Comparison of ENCODE assay signal across 28 cellular contexts in genomic region chr11:85750646-85751045, GRCh38.
DNase-seq lines count a peak whose midpoint lies in the region; ATAC-seq, FAIRE-seq and TF ChIP-seq lines count a peak whose summit lies in the region.
"Had no signal": no experiment of that assay in that cellular context is flagged by ENCODE, and none has a peak within 500 bp of the region (broad histone marks: within the 10 kb centered on the region; RNA-seq: fewer than 3 reads in every experiment).

No MANE protein-coding gene starts in this region.

- POLR2A ChIA-PET in activated CD4-positive, alpha-beta T cell treated with anti-CD3 and anti-CD28 coated beads for 36 hours (lab: Charles Lee) = no interaction called here
- POLR2A ChIA-PET in CD8-positive, alpha-beta T cell (lab: Charles Lee) = interaction anchor here (1.0 kb wide), 2 partner anchors 83 to 104 kb away, joined by 3 to 4 read pairs; partner anchors contain the start of gene CCDC83
- POLR2A ChIA-PET in naive thymus-derived CD8-positive, alpha-beta T cell (lab: Charles Lee) = interaction anchor here (1.0 to 1.6 kb wide), 3 partner anchors 60 to 85 kb away, joined by 3 to 6 read pairs (median 3); partner anchors contain the start of genes CREBZF and SYTL2

- H3K4me1 ChIP-seq in CD8-positive, alpha-beta T cell (ENCODE audit: insufficient read depth, low read length) = peaks cover 71% of the 10 kb centered on the region
- H3K4me1 ChIP-seq in kidney (ENCODE audit: control insufficient read depth in 1 of 2, insufficient read depth in 1 of 2, low read depth in 1 of 2, low read length in 2 of 2) = no peaks in the 10 kb centered on the region
- H3K4me1 ChIP-seq: SJSA1 had no signal

- TF ChIP-seq CTCF in CD8-positive, alpha-beta T cell (IDR thresholded peaks at IDR 0.05) = no peak
- no peak for TF ChIP-seq CTCF in kidney (IDR thresholded peaks at IDR 0.05; ENCODE audit: borderline replicate concordance, extremely low read depth, insufficient read depth)

- no peaks in the 10 kb centered on the region for H3K9me3 ChIP-seq in CD8-positive, alpha-beta T cell (ENCODE audit: low read length)
- no peaks in the 10 kb centered on the region for H3K9me3 ChIP-seq in kidney (ENCODE audit: control insufficient read depth in 1 of 2, low read length in 2 of 2)
- H3K9me3 ChIP-seq: SJSA1, upper lobe of left lung had no signal

- no peak for FAIRE-seq in kidney (lab: Jason Lieb, UNC)
- FAIRE-seq: bronchial epithelial cell, endothelial cell of umbilical vein, GM18507, RCC 7860 had no signal

- peaks cover 7% of the 10 kb centered on the region for H3K36me3 Mint-ChIP-seq in activated CD4-positive, alpha-beta T cell treated with anti-CD3 and anti-CD28 coated beads for 36 hours (ENCODE audit: low read depth)
- H3K36me3 Mint-ChIP-seq in CD8-positive, alpha-beta T cell = peaks cover 8% of the 10 kb centered on the region
- peaks cover 9% of the 10 kb centered on the region for H3K36me3 Mint-ChIP-seq in activated T-helper 17 cell treated with anti-CD3 and anti-CD28 coated beads, Interleukin-2, amount 50 U/mL, for 72 hours (ENCODE audit: low read depth)
- peaks cover 0 to 11% (median 7%) of the 10 kb centered on the region in 3 donors for H3K36me3 Mint-ChIP-seq in naive thymus-derived CD8-positive, alpha-beta T cell
- H3K36me3 Mint-ChIP-seq: neural progenitor cell, WTC11 had no signal

- ATAC-seq in activated CD4-positive, alpha-beta T cell treated with anti-CD3 and anti-CD28 coated beads for 36 hours = no peak
- ATAC-seq in CD8-positive, alpha-beta T cell = peak; percentile 6
- ATAC-seq in activated T-helper 17 cell treated with anti-CD3 and anti-CD28 coated beads, Interleukin-2, amount 50 U/mL, for 72 hours (replicated peaks) = peak; percentile 23
- ATAC-seq in naive thymus-derived CD8-positive, alpha-beta T cell = no peak
- ATAC-seq in GM21717 (IDR thresholded peaks at IDR 0.05; ENCODE audit: unreplicated experiment) = no peak
- ATAC-seq: HCT116, left lobe of liver, WTC11 had no signal

- intact Hi-C loops in activated CD4-positive, alpha-beta T cell treated with anti-CD3 and anti-CD28 coated beads for 36 hours (cut with DNase I, micrococcal nuclease) = loop anchor here (5.0 to 10.0 kb wide), 4 partner anchors 48 to 1057 kb away; no protein-coding TSS in a partner anchor
- intact Hi-C loops in CD8-positive, alpha-beta T cell (cut with DNase I, micrococcal nuclease) = loop anchor here (1.0 to 10.0 kb wide), 4 partner anchors 9 to 1284 kb away; partner anchors contain the start of genes PICALM (in 2 of the 2) and TMEM135 (in 1 of the 2)
- intact Hi-C loops in kidney (cut with DNase I) = no loop called here

- peaks cover 82% of the 10 kb centered on the region for H3K4me1 Mint-ChIP-seq in activated CD4-positive, alpha-beta T cell treated with anti-CD3 and anti-CD28 coated beads for 36 hours
- peaks cover 86% of the 10 kb centered on the region for H3K4me1 Mint-ChIP-seq in CD8-positive, alpha-beta T cell (ENCODE audit: low read depth)
- peaks cover 69% of the 10 kb centered on the region for H3K4me1 Mint-ChIP-seq in activated T-helper 17 cell treated with anti-CD3 and anti-CD28 coated beads, Interleukin-2, amount 50 U/mL, for 72 hours
- H3K4me1 Mint-ChIP-seq in naive thymus-derived CD8-positive, alpha-beta T cell = peaks cover 54 to 87% (median 85%) of the 10 kb centered on the region in 4 donors
- H3K4me1 Mint-ChIP-seq: neural progenitor cell had no signal

- no peak overlapping the region for H3K27ac ChIP-seq in CD8-positive, alpha-beta T cell (ENCODE audit: low read depth, low read length)
- H3K27ac ChIP-seq in kidney (ENCODE audit: low read depth in 2 of 2, low read length in 2 of 2) = no peak overlapping the region
- H3K27ac ChIP-seq: neural progenitor cell, SJSA1 had no signal

- H3K4me3 Mint-ChIP-seq in activated CD4-positive, alpha-beta T cell treated with anti-CD3 and anti-CD28 coated beads for 36 hours = no peak overlapping the region
- peak overlapping the region; percentile 53 for H3K4me3 Mint-ChIP-seq in CD8-positive, alpha-beta T cell
- H3K4me3 Mint-ChIP-seq in activated T-helper 17 cell treated with anti-CD3 and anti-CD28 coated beads, Interleukin-2, amount 50 U/mL, for 72 hours = peak overlapping the region; percentile 85
- H3K4me3 Mint-ChIP-seq in naive thymus-derived CD8-positive, alpha-beta T cell = peak overlapping the region in 9 of 10 donors; percentile 46 to 93 (median 81)
- H3K4me3 Mint-ChIP-seq: dendritic cell treated with granulocyte-macrophage colony-stimulating factor and Interleukin-4, amounts not matched to agents 40 ng/mL and 50 ng/mL, for 4 days; neural progenitor cell; WTC11 had no signal

- DNase-seq in activated CD4-positive, alpha-beta T cell treated with anti-CD3 and anti-CD28 coated beads for 36 hours = peak; percentile 17
- DNase-seq in activated CD4-positive, alpha-beta T cell treated with anti-CD3 and anti-CD28 coated beads, Interleukin-2, amount 50 U/mL, for 1 hour = no peak
- peak in 2 of 7 experiments; percentile 23 to 34 for DNase-seq in CD8-positive, alpha-beta T cell
- peak in 2 of 10 donors; percentile 25 to 38 for DNase-seq in naive thymus-derived CD8-positive, alpha-beta T cell
- DNase-seq in kidney = no peak
- no peak for DNase-seq in DMS153 (lab: John Stamatoyannopoulos, UW)
- DNase-seq: 8988T; head of caudate nucleus; midbrain; NCI-H1092 treated with DMSO at 0.1 percent for 48 hours; NCI-H2081; NCI-H446 treated with DMSO at 0.1 percent for 48 hours; NK-92 treated with Interleukin-12 subunit alpha and Interleukin-12 subunit beta, amount 100 ng/mL, for 24 hours; stimulated activated naive CD4-positive, alpha-beta T cell treated with Interleukin-2 at 50 U/mL for 16 hours; upper lobe of left lung had no signal

- H3K36me3 ChIP-seq in CD8-positive, alpha-beta T cell (ENCODE audit: insufficient read depth, low read length) = no peaks in the 10 kb centered on the region
- H3K36me3 ChIP-seq in kidney (ENCODE audit: control insufficient read depth in 1 of 2, insufficient read depth in 2 of 2, low read length in 2 of 2) = no peaks in the 10 kb centered on the region
- H3K36me3 ChIP-seq: neural progenitor cell, SJSA1, upper lobe of left lung had no signal

- H3K9me3 Mint-ChIP-seq in activated CD4-positive, alpha-beta T cell treated with anti-CD3 and anti-CD28 coated beads for 36 hours (ENCODE audit: low read depth) = peaks cover 2% of the 10 kb centered on the region
- no peaks in the 10 kb centered on the region for H3K9me3 Mint-ChIP-seq in CD8-positive, alpha-beta T cell
- no peaks in the 10 kb centered on the region for H3K9me3 Mint-ChIP-seq in activated T-helper 17 cell treated with anti-CD3 and anti-CD28 coated beads, Interleukin-2, amount 50 U/mL, for 72 hours
- peaks cover 0 to 2% (median 0%) of the 10 kb centered on the region in 9 donors for H3K9me3 Mint-ChIP-seq in naive thymus-derived CD8-positive, alpha-beta T cell
- H3K9me3 Mint-ChIP-seq: dendritic cell treated with granulocyte-macrophage colony-stimulating factor and Interleukin-4, amounts not matched to agents 40 ng/mL and 50 ng/mL, for 4 days; neural progenitor cell; WTC11 had no signal

- no peak overlapping the region for H3K4me3 ChIP-seq in CD8-positive, alpha-beta T cell (ENCODE audit: low read depth, low read length)
- no peak overlapping the region for H3K4me3 ChIP-seq in kidney (ENCODE audit: low read length in 2 of 2)
- H3K4me3 ChIP-seq: neural progenitor cell, SJSA1, upper lobe of left lung had no signal

- CTCF ChIA-PET in activated CD4-positive, alpha-beta T cell treated with anti-CD3 and anti-CD28 coated beads for 36 hours (lab: Charles Lee) = no interaction called here
- CTCF ChIA-PET in CD8-positive, alpha-beta T cell (lab: Charles Lee) = interaction anchor here (1.5 kb wide), 1 partner anchor 56 kb away, joined by 3 read pairs; no protein-coding TSS in a partner anchor

- H3K9ac ChIP-seq in kidney (ENCODE audit: low read length in 2 of 2) = no peak overlapping the region
- H3K9ac ChIP-seq: neural progenitor cell had no signal

- H3K27ac Mint-ChIP-seq in activated CD4-positive, alpha-beta T cell treated with anti-CD3 and anti-CD28 coated beads for 36 hours = peak overlapping the region; percentile 94
- H3K27ac Mint-ChIP-seq in CD8-positive, alpha-beta T cell = peak overlapping the region; percentile 95
- peak overlapping the region; percentile 97 for H3K27ac Mint-ChIP-seq in activated T-helper 17 cell treated with anti-CD3 and anti-CD28 coated beads, Interleukin-2, amount 50 U/mL, for 72 hours
- H3K27ac Mint-ChIP-seq in naive thymus-derived CD8-positive, alpha-beta T cell = peak overlapping the region; percentile 19 to 99 (median 83)
- H3K27ac Mint-ChIP-seq: dendritic cell treated with granulocyte-macrophage colony-stimulating factor and Interleukin-4, amounts not matched to agents 40 ng/mL and 50 ng/mL, for 4 days; neural progenitor cell; progenitor cell of endocrine pancreas; WTC11 had no signal

- no peaks in the 10 kb centered on the region for H3K27me3 ChIP-seq in CD8-positive, alpha-beta T cell (ENCODE audit: insufficient read depth, low read length)
- H3K27me3 ChIP-seq: neural progenitor cell, SJSA1, upper lobe of left lung had no signal

- H3K27me3 Mint-ChIP-seq in activated CD4-positive, alpha-beta T cell treated with anti-CD3 and anti-CD28 coated beads for 36 hours = no peaks in the 10 kb centered on the region
- no peaks in the 10 kb centered on the region for H3K27me3 Mint-ChIP-seq in CD8-positive, alpha-beta T cell (ENCODE audit: low read depth)
- H3K27me3 Mint-ChIP-seq in activated T-helper 17 cell treated with anti-CD3 and anti-CD28 coated beads, Interleukin-2, amount 50 U/mL, for 72 hours = no peaks in the 10 kb centered on the region
- peaks cover 0 to 2% (median 0%) of the 10 kb centered on the region in 5 donors for H3K27me3 Mint-ChIP-seq in naive thymus-derived CD8-positive, alpha-beta T cell
- H3K27me3 Mint-ChIP-seq: dendritic cell treated with granulocyte-macrophage colony-stimulating factor and Interleukin-4, amounts not matched to agents 40 ng/mL and 50 ng/mL, for 4 days had no signal

Comparison
In these comparisons a context has a peak if more than half of its experiments do, and no peak if none do; other contexts are left out.
1. ATAC-seq: peak in CD8-positive, alpha-beta T cell (single experiment) and activated T-helper 17 cell treated with anti-CD3 and anti-CD28 coated beads, Interleukin-2, amount 50 U/mL, for 72 hours (single experiment); none in activated CD4-positive, alpha-beta T cell treated with anti-CD3 and anti-CD28 coated beads for 36 hours (single experiment), naive thymus-derived CD8-positive, alpha-beta T cell (0 of 2) and GM21717 (single experiment).
2. Peak in every context shown above with its lines, with median percentiles within 50 percentile points of each other: H3K27ac Mint-ChIP-seq.